ENCODE assay signal across 1 cellular context in the genomic region with DNA sequence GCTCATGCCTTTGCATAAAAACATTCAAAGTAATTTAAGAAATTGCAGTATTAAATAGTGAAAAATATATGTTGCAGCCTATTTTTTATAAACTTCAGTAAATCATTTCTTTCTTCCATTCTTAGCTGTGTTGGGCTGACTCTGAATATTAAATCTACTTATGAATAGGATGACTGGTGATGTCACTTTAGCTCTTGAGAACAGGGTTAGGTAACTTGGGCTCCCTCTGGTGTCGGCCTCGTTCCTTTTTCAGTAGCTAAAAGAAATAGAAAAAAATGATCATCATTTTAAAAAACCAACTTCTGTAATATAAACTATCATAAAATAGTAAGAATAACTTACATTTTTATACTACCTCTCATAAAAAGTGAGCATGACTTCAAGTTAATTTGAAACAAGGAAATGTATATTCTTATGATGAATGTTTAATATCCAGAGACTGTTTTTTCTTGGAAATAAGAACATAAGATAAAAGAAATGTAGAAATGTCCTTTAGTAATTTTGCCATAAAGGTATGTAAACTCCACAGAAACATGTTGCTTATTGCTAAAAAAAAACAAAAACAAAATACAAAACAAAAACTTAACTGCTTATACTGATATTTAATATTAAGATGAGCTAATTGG.
TF ChIP-seq lines count a peak whose summit lies in the region.

No MANE protein-coding gene starts in this region.

TF ChIP-seq in SK-N-SH treated with all-trans-retinoic acid at 6 μM for 48 hours, 23 proteins besides CTCF, POLR2A, EP300 and RAD21 (continued from another document):
- TF ChIP-seq BACH2 (CRISPR knock-in tag; IDR thresholded peaks at IDR 0.05; ENCODE audit: borderline replicate concordance): no peak
- TF ChIP-seq ZC3H10 (CRISPR knock-in tag; IDR thresholded peaks at IDR 0.05): no peak
- TF ChIP-seq, protein P1, sequence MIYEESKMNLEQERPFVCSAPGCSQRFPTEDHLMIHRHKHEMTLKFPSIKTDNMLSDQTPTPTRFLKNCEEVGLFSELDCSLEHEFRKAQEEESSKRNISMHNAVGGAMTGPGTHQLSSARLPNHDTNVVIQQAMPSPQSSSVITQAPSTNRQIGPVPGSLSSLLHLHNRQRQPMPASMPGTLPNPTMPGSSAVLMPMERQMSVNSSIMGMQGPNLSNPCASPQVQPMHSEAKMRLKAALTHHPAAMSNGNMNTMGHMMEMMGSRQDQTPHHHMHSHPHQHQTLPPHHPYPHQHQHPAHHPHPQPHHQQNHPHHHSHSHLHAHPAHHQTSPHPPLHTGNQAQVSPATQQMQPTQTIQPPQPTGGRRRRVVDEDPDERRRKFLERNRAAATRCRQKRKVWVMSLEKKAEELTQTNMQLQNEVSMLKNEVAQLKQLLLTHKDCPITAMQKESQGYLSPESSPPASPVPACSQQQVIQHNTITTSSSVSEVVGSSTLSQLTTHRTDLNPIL (CRISPR knock-in tag; IDR thresholded peaks at IDR 0.05; ENCODE audit: low read depth): no peak
- TF ChIP-seq TOX (CRISPR knock-in tag; IDR thresholded peaks at IDR 0.05; ENCODE audit: borderline replicate concordance): no peak
- TF ChIP-seq ZNF565 (CRISPR knock-in tag; conservative IDR thresholded peaks at IDR 0.05; ENCODE audit: low read depth): no peak
- TF ChIP-seq ZNF70 (CRISPR knock-in tag; IDR thresholded peaks at IDR 0.05): no peak
- TF ChIP-seq ESRRG (CRISPR knock-in tag; IDR thresholded peaks at IDR 0.05): no peak
